ENCODE assay signal across 32 cellular contexts in the genomic region with DNA sequence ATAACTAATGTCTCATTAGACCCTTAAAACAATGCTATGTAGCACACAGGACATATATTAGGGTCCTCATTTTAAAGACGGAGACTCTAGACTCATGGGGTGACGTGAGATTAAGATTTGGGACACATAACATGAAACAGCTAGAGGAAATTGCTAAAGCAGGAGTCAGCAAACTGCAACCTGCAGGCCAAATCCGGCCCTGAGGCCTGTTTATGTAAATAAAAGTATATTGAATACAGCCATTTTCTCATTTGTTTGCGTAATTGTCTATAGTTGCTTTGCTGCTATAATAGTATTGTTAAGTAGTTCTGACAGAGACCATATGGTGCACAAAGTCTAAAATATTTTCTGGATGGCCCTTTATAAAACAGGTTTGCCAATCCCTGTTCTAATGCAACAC.
A peak's percentile ranks its signal among the peaks of the same experiment; 100 is the strongest.
DNase-seq lines count a peak whose midpoint lies in the region; ATAC-seq and TF ChIP-seq lines count a peak whose summit lies in the region.
"Had no signal": no experiment of that assay in that cellular context is flagged by ENCODE, and none has a peak within 500 bp of the region (broad histone marks: within the 10 kb centered on the region; RNA-seq: fewer than 3 reads in every experiment).

No MANE protein-coding gene starts in this region.

- 77 to 88% (median 83%) methylated on average over 4 of the region's 4 CpGs for WGBS in spleen, 5 donors

- H3K27ac ChIP-seq in RWPE2 (ENCODE audit: poor library complexity, severe bottlenecking) (peak overlapping the region; percentile 66), spleen (peak overlapping the region in 4 of 8 donors; percentile 47 to 63 (median 49))
- H3K27ac ChIP-seq: BLaER1, esophagus muscularis mucosa, gastrocnemius medialis, HL-60, left ventricle myocardium inferior, parathyroid adenoma, WERI-Rb-1 had no signal

- H3K27me3 Mint-ChIP-seq in nephron (ENCODE audit: low read depth) (peaks cover 3% of the 10 kb centered on the region), endothelial cell (ENCODE audit: unreplicated experiment) (no peaks in the 10 kb centered on the region)
- H3K27me3 Mint-ChIP-seq: stimulated activated memory B cell treated with anti-CD40 and anti-IgM and Interleukin-4, amounts not matched to agents 10 μg/mL and 1 μg/mL and 100 μg/mL, for 72 hours had no signal

- H3K27ac Mint-ChIP-seq in nephron = peak overlapping the region; percentile 43 to 73 (median 54)
- no peak overlapping the region for H3K27ac Mint-ChIP-seq in endothelial cell (ENCODE audit: unreplicated experiment)
- H3K27ac Mint-ChIP-seq: activated CD4-positive, alpha-beta T cell treated with anti-CD3 and anti-CD28 coated beads, Interleukin-2, amount 10 ng/mL, durations not matched to agents 24 days and 14 days; activated naive CD8-positive, alpha-beta T cell treated with anti-CD3 and anti-CD28 coated beads, Interleukin-2, amount 50 U/mL, for 24 hours; activated T-cell treated with anti-CD3 and anti-CD28 coated beads, Interleukin-2, amount 50 U/mL, for 24 hours; nephron progenitor cell; stimulated activated memory B cell treated with anti-CD40 and anti-IgM and Interleukin-4, amounts not matched to agents 10 μg/mL and 1 μg/mL and 100 μg/mL, for 72 hours had no signal

- H3K9me3 Mint-ChIP-seq in nephron (no peaks in the 10 kb centered on the region), endothelial cell (ENCODE audit: unreplicated experiment) (no peaks in the 10 kb centered on the region)
- H3K9me3 Mint-ChIP-seq: activated CD4-positive, alpha-beta T cell treated with anti-CD3 and anti-CD28 coated beads, Interleukin-2, amount 10 ng/mL, durations not matched to agents 24 days and 14 days; activated T-cell treated with anti-CD3 and anti-CD28 coated beads, Interleukin-2, amount 50 U/mL, for 24 hours had no signal

- H3K4me1 Mint-ChIP-seq in nephron (peaks cover 28% of the 10 kb centered on the region), endothelial cell (ENCODE audit: unreplicated experiment) (peaks cover 10% of the 10 kb centered on the region)
- H3K4me1 Mint-ChIP-seq: activated CD4-positive, alpha-beta T cell treated with anti-CD3 and anti-CD28 coated beads, Interleukin-2, amount 10 ng/mL, durations not matched to agents 24 days and 14 days had no signal

- TF ChIP-seq CTCF in RWPE2 (IDR thresholded peaks at IDR 0.05; ENCODE audit: poor library complexity, severe bottlenecking) = no peak
- TF ChIP-seq CTCF in nephron (IDR thresholded peaks at IDR 0.05; ENCODE audit: unreplicated experiment in 3 of 3) = no peak
- no peak for TF ChIP-seq CTCF in endothelial cell (IDR thresholded peaks at IDR 0.05; ENCODE audit: unreplicated experiment)
- no peak for TF ChIP-seq CTCF in spleen (IDR thresholded peaks at IDR 0.05 in 8 of 11, conservative IDR thresholded peaks at IDR 0.05 in 3 of 11)

- DNase-seq in ELR (ENCODE audit: low read depth) (peak; percentile 84), RWPE2 (ENCODE audit: low spot score) (no peak), fibroblast of gingiva (ENCODE audit: low read depth) (peak; percentile 59), MV-4-11 (lab: John Stamatoyannopoulos, UW) (no peak), endothelial cell (ENCODE audit: low spot score) (no peak), spleen (no peak), DMS153 (lab: John Stamatoyannopoulos, UW) (no peak)
- DNase-seq: activated CD4-positive, alpha-beta T cell treated with anti-CD3 and anti-CD28 coated beads, Interleukin-2, amount 10 ng/mL, durations not matched to agents 24 days and 14 days; activated gamma-delta T cell treated with Interleukin-2 at 50 U/mL for 16 hours; activated naive CD8-positive, alpha-beta T cell treated with anti-CD3 and anti-CD28 coated beads, Interleukin-2, amount 50 U/mL, for 24 hours; activated T-cell treated with anti-CD3 and anti-CD28 coated beads, Interleukin-2, amount 50 U/mL, for 24 hours; COR-L47; DMS79 treated with DMSO at 0.1 percent for 48 hours; effector memory CD4-positive, alpha-beta T cell; gastrocnemius medialis; hippocampal formation; Kasumi-1; left ventricle myocardium inferior; NCI-H1694; nephron progenitor cell; OCI-M1; right lobe of liver; SHP77; stimulated activated CD4-positive, alpha-beta T cell treated with anti-CD3 and anti-CD28 coated beads, Interleukin-4, amount 100 ng/mL, for 4 hours; T-helper 9 cell; WERI-Rb-1 had no signal

- no peaks in the 10 kb centered on the region for H3K36me3 Mint-ChIP-seq in nephron (ENCODE audit: low read depth)
- no peaks in the 10 kb centered on the region for H3K36me3 Mint-ChIP-seq in endothelial cell (ENCODE audit: low read depth, unreplicated experiment)
- H3K36me3 Mint-ChIP-seq: stimulated activated memory B cell treated with anti-CD40 and anti-IgM and Interleukin-4, amounts not matched to agents 10 μg/mL and 1 μg/mL and 100 μg/mL, for 72 hours had no signal

- H3K27me3 ChIP-seq in RWPE2 (ENCODE audit: insufficient read depth, poor library complexity, severe bottlenecking) (no peaks in the 10 kb centered on the region), spleen (replicated peaks in 1 of 7) (no peaks in the 10 kb centered on the region)
- H3K27me3 ChIP-seq: BLaER1, esophagus muscularis mucosa, gastrocnemius medialis, right lobe of liver had no signal

- TF ChIP-seq POLR2A in spleen (IDR thresholded peaks at IDR 0.05) = no peak

- intact Hi-C loops in spleen (cut with DNase I; ENCODE audit: low total_unique reads) = no loop called here

- H3K36me3 ChIP-seq in RWPE2 (ENCODE audit: low read depth) = no peaks in the 10 kb centered on the region
- H3K36me3 ChIP-seq in spleen = no peaks in the 10 kb centered on the region
- H3K36me3 ChIP-seq: BLaER1, esophagus muscularis mucosa, gastrocnemius medialis, left ventricle myocardium inferior, right lobe of liver, WERI-Rb-1 had no signal

- ATAC-seq in RWPE2 (ENCODE audit: low read depth) = peak; percentile 56
- ATAC-seq: activated naive CD8-positive, alpha-beta T cell treated with anti-CD3 and anti-CD28 coated beads, Interleukin-2, amount 50 U/mL, for 24 hours; gastrocnemius medialis; stimulated activated memory B cell treated with anti-CD40 and anti-IgM and Interleukin-4, amounts not matched to agents 10 μg/mL and 1 μg/mL and 100 μg/mL, for 72 hours had no signal

- H3K4me3 Mint-ChIP-seq in nephron (no peak overlapping the region), endothelial cell (ENCODE audit: unreplicated experiment) (no peak overlapping the region)
- H3K4me3 Mint-ChIP-seq: activated CD4-positive, alpha-beta T cell treated with anti-CD3 and anti-CD28 coated beads, Interleukin-2, amount 10 ng/mL, durations not matched to agents 24 days and 14 days; activated naive CD8-positive, alpha-beta T cell treated with anti-CD3 and anti-CD28 coated beads, Interleukin-2, amount 50 U/mL, for 24 hours; activated T-cell treated with anti-CD3 and anti-CD28 coated beads, Interleukin-2, amount 50 U/mL, for 24 hours; nephron progenitor cell; stimulated activated memory B cell treated with anti-CD40 and anti-IgM and Interleukin-4, amounts not matched to agents 10 μg/mL and 1 μg/mL and 100 μg/mL, for 72 hours had no signal

- H3K4me3 ChIP-seq in RWPE2 (ENCODE audit: severe bottlenecking) (no peak overlapping the region), spleen (no peak overlapping the region)
- H3K4me3 ChIP-seq: BLaER1, esophagus muscularis mucosa, gastrocnemius medialis, left ventricle myocardium inferior, right lobe of liver had no signal

- H3K9me3 ChIP-seq in RWPE2 (ENCODE audit: severe bottlenecking) (no peaks in the 10 kb centered on the region), spleen (no peaks in the 10 kb centered on the region)
- H3K9me3 ChIP-seq: esophagus muscularis mucosa, gastrocnemius medialis, left ventricle myocardium inferior, right lobe of liver had no signal

- peaks cover 25% of the 10 kb centered on the region for H3K4me1 ChIP-seq in RWPE2 (ENCODE audit: insufficient read depth, poor library complexity, severe bottlenecking)
- H3K4me1 ChIP-seq in spleen = peaks cover 0 to 12% (median 3%) of the 10 kb centered on the region in 6 donors
- H3K4me1 ChIP-seq: BLaER1, esophagus muscularis mucosa, gastrocnemius medialis, left ventricle myocardium inferior, parathyroid adenoma had no signal

Comparison
In these comparisons a context has a peak if more than half of its experiments do, and no peak if none do; other contexts are left out.
1. DNase-seq: peak in ELR (single experiment) and fibroblast of gingiva (single experiment); none in RWPE2 (single experiment), MV-4-11 (single experiment), endothelial cell (single experiment), spleen (single experiment) and DMS153 (single experiment).